1 cellular context compared by ENCODE assay signal in the genomic region with DNA sequence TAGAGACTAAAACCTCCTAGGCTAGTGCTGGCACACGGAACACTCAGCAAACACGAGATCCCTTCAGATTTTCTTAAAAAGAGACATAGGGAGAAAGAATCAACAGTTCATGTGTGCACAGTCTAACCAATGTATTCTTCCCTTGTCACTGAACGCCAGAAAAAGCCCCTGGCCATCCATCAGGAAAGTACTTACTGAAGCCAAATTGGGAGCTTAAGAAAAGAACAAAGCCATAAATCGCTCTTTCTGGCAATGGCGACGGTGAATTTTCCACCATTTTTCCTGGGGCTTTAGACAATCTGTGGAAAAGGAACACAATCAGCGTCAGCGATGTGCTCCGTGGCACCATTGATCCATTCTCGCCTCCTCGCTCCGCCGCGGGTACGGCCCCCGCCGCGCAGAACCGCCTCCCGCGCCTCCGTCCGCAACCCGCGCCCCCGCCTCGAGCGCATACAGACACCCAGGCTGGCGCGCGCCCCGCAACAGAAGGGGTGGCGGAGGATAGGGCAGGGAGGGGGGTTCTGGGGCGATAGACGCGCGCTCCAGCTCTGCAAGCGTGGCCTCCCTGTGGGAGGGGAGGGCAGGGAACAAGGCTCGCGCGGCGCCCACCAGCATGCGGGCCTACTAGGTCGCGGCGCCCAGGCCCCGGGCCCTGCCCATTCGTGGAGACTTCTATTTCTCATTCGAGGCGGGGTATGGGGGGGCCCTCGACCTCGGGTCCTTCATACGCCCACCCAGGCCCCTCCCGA.
TF ChIP-seq lines count a peak whose summit lies in the region.

No MANE protein-coding gene starts in this region.

TF ChIP-seq in HEK293, 187 proteins besides CTCF, POLR2A, EP300 and RAD21 (continued from another document):
- TF ChIP-seq, protein P1, sequence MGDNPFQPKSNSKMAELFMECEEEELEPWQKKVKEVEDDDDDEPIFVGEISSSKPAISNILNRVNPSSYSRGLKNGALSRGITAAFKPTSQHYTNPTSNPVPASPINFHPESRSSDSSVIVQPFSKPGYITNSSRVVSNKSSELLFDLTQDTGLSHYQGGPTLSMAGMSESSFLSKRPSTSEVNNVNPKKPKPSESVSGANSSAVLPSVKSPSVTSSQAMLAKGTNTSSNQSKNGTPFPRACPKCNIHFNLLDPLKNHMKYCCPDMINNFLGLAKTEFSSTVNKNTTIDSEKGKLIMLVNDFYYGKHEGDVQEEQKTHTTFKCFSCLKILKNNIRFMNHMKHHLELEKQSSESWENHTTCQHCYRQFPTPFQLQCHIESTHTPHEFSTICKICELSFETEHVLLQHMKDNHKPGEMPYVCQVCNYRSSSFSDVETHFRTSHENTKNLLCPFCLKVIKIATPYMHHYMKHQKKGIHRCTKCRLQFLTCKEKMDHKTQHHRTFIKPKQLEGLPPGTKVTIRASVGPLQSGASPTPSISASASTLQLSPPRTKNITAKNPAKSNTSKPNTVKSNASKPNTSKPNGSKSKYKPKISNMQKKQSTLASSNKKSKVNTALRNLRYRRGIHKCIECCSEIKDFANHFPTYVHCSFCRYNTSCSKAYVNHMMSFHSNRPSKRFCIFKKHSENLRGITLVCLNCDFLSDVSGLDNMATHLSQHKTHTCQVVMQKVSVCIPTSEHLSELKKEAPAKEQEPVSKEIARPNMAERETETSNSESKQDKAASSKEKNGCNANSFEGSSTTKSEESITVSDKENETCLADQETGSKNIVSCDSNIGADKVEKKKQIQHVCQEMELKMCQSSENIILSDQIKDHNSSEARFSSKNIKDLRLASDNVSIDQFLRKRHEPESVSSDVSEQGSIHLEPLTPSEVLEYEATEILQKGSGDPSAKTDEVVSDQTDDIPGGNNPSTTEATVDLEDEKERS (tag by site-specific recombination; IDR thresholded peaks at IDR 0.05) = no peak
- TF ChIP-seq SETDB1 (IDR thresholded peaks at IDR 0.05; ENCODE audit: insufficient read length, low read length) (no peak), ZNF16 (tag by site-specific recombination; IDR thresholded peaks at IDR 0.05; ENCODE audit: low read depth) (no peak), ZNF629 (tag by site-specific recombination; IDR thresholded peaks at IDR 0.05) (0 out of 2 replicates have a peak, but pooled peaks have one; percentile 41), ZNF223 (tag by site-specific recombination; IDR thresholded peaks at IDR 0.05) (no peak)
TF ChIP-seq in HEK293: peak in this region for 69.
